15 cellular contexts compared by ENCODE assay signal in genomic region chr14:22587247-22587646, GRCh38. TPM values are rescaled to one million over a fixed set of nuclear protein-coding genes. Genes with fewer than 3 reads are reported as not detected.
A peak's percentile ranks its signal among the peaks of the same experiment; 100 is the strongest.
DNase-seq lines count a peak whose midpoint lies in the region; ATAC-seq, FAIRE-seq and TF ChIP-seq lines count a peak whose summit lies in the region.
"Had no signal": no experiment of that assay in that cellular context is flagged by ENCODE, and none has a peak within 500 bp of the region (broad histone marks: within the 10 kb centered on the region; RNA-seq: fewer than 3 reads in every experiment).

No MANE protein-coding gene starts in this region.

- intact Hi-C loops in Caco-2 (cut with micrococcal nuclease; ENCODE audit: unreplicated experiment): no loop called here
- intact Hi-C loops in GM12878 (cut with micrococcal nuclease; ENCODE audit: unreplicated experiment): loop anchor here (5.0 kb wide), 3 partner anchors 65 to 180 kb away; partner anchors contain the start of gene OXA1L

- H3K27ac ChIP-seq in KMS-11: peak overlapping the region; percentile 94; the same call in 1 of the 2 replicates
- H3K27ac ChIP-seq in GM12878 (ENCODE audit: control insufficient read depth, insufficient read depth): no peak overlapping the region
- no peak overlapping the region for H3K27ac ChIP-seq in neural progenitor cell
- H3K27ac ChIP-seq: HL-60 had no signal

- H3K27ac Mint-ChIP-seq in Caco-2 (ENCODE audit: unreplicated experiment) (peak overlapping the region; percentile 37), neural progenitor cell (no peak overlapping the region)

- H3F3A ChIP-seq in neural progenitor cell (ENCODE audit: low read depth): peaks cover 7% of the 10 kb centered on the region

- no peak for TF ChIP-seq POLR2A in GM12878 (IDR thresholded peaks at IDR 0.05; ENCODE audit: low read depth, low read length)

- BruUV-seq in Caco-2 (replicated peaks; lab: Mats Ljungman, UMichigan) (no TSS peak), GM12878 (replicated peaks; lab: Mats Ljungman, UMichigan) (no TSS peak)

- H3K27me3 Mint-ChIP-seq in Caco-2 (ENCODE audit: insufficient read depth, unreplicated experiment): no peaks in the 10 kb centered on the region
- peaks cover 2% of the 10 kb centered on the region for H3K27me3 Mint-ChIP-seq in neural progenitor cell (ENCODE audit: insufficient read depth, low read depth)

- ATAC-seq in GM12878: no peak
- no peak for ATAC-seq in GM21825 (IDR thresholded peaks at IDR 0.05; ENCODE audit: unreplicated experiment)
- no peak for ATAC-seq in GM21367 (IDR thresholded peaks at IDR 0.05; ENCODE audit: unreplicated experiment)
- ATAC-seq: esophagus mucosa had no signal

- H3K4me3 ChIP-seq in Caco-2 (ENCODE audit: low read depth, low read length) (no peak overlapping the region), KMS-11 (IDR thresholded peaks at IDR 0.05; ENCODE audit: insufficient read depth, low read depth, low read length) (no peak overlapping the region), GM12878 (peak overlapping the region; percentile 92), neural progenitor cell (no peak overlapping the region)

- WGBS in GM12878 (ENCODE audit: insufficient coverage, insufficient replicate concordance, low lambda C conversion rate, missing lambda C conversion rate): 82% methylated on average over 5 of the region's 5 CpGs

- H3K4me1 Mint-ChIP-seq in Caco-2 (ENCODE audit: low read depth, unreplicated experiment) (peaks cover 35% of the 10 kb centered on the region), neural progenitor cell (peaks cover 32% of the 10 kb centered on the region)

- peaks cover 52% of the 10 kb centered on the region for H3K79me2 ChIP-seq in KMS-11 (ENCODE audit: insufficient read depth, low read depth)
- H3K79me2 ChIP-seq in GM12878 (ENCODE audit: control insufficient read depth, insufficient read depth, low read length): peaks cover 57% of the 10 kb centered on the region
- peaks cover 67% of the 10 kb centered on the region for H3K79me2 ChIP-seq in neural progenitor cell (ENCODE audit: low read depth)

- H3K9ac ChIP-seq in KMS-11: no peak overlapping the region; the same call in 1 of the 2 replicates
- H3K9ac ChIP-seq in GM12878 (ENCODE audit: control insufficient read depth, insufficient read depth, low read length): peak overlapping the region; percentile 26; the same call in 1 of the 2 replicates
- no peak overlapping the region for H3K9ac ChIP-seq in neural progenitor cell

- peaks cover 36% of the 10 kb centered on the region for H3K36me3 Mint-ChIP-seq in Caco-2 (ENCODE audit: insufficient read depth, unreplicated experiment)
- H3K36me3 Mint-ChIP-seq in neural progenitor cell: peaks cover 9% of the 10 kb centered on the region

- TF ChIP-seq CTCF in Caco-2 (IDR thresholded peaks at IDR 0.05; ENCODE audit: insufficient read depth in 1 of 2, low read depth in 1 of 2, low read length in 1 of 2, severe bottlenecking in 1 of 2, unreplicated experiment in 1 of 2): no peak
- no peak for TF ChIP-seq CTCF in KMS-11 (conservative IDR thresholded peaks at IDR 0.05; ENCODE audit: low read depth, low read length)
- TF ChIP-seq CTCF in GM12878 (IDR thresholded peaks at IDR 0.05 in 2 of 3, conservative IDR thresholded peaks at IDR 0.05 in 1 of 3; ENCODE audit: control insufficient read depth in 2 of 3, extremely low read depth in 1 of 3, insufficient read depth in 1 of 3, low read depth in 3 of 3, low read length in 3 of 3): no peak
- TF ChIP-seq CTCF in neural progenitor cell (IDR thresholded peaks at IDR 0.05): no peak

- H3K4me1 ChIP-seq in Caco-2: peaks cover 34% of the 10 kb centered on the region
- peaks cover 69% of the 10 kb centered on the region for H3K4me1 ChIP-seq in KMS-11 (ENCODE audit: low read depth, poor library complexity, severe bottlenecking)
- peaks cover 29% of the 10 kb centered on the region for H3K4me1 ChIP-seq in GM12878 (ENCODE audit: control insufficient read depth, insufficient read depth, low read length)
- peaks cover 5% of the 10 kb centered on the region for H3K4me1 ChIP-seq in neural progenitor cell

- H4K20me1 ChIP-seq in KMS-11 (ENCODE audit: insufficient read depth): no peaks in the 10 kb centered on the region
- no peaks in the 10 kb centered on the region for H4K20me1 ChIP-seq in GM12878 (ENCODE audit: control insufficient read depth, insufficient read depth)
- peaks cover 21% of the 10 kb centered on the region for H4K20me1 ChIP-seq in neural progenitor cell (ENCODE audit: low read depth)

- no peak for TF ChIP-seq RAD21 in GM12878 (IDR thresholded peaks at IDR 0.05; ENCODE audit: insufficient read depth, low read depth, low read length)

- RAD21 ChIA-PET in GM12878 (lab: Charles Lee; ENCODE audit: unreplicated experiment): interaction anchor here (0.7 to 4.6 kb wide), 4 partner anchors 12 to 66 kb away, joined by 4 to 49 read pairs (median 23); partner anchors contain the start of gene ABHD4

- CTCF ChIA-PET in Caco-2 (lab: Charles Lee) (interaction anchor here (1.6 kb wide), 1 partner anchor 17 kb away, joined by 4 read pairs; no protein-coding TSS in a partner anchor), GM12878 (lab: Yijun Ruan, JAX) (interaction anchor here (1.3 to 6.4 kb wide), 4 partner anchors 12 to 209 kb away, joined by 3 to 58 read pairs (median 30); partner anchors contain the start of gene ABHD4)

- no peak for TF ChIP-seq EP300 in GM12878 (IDR thresholded peaks at IDR 0.05; ENCODE audit: borderline replicate concordance in 1 of 2, control insufficient read depth in 1 of 2, low read depth in 2 of 2, low read length in 2 of 2)

- POLR2A ChIA-PET in Caco-2 (lab: Charles Lee): no interaction called here
- POLR2A ChIA-PET in GM12878 (lab: Charles Lee): interaction anchor here (1.1 to 8.1 kb wide), 2 partner anchors 12 to 16 kb away, joined by 4 to 91 read pairs; partner anchors contain the start of gene ABHD4

- H3K36me3 ChIP-seq in Caco-2 (ENCODE audit: control insufficient read depth, insufficient read depth, low read length) (no peaks in the 10 kb centered on the region), KMS-11 (ENCODE audit: insufficient read depth) (no peaks in the 10 kb centered on the region), GM12878 (ENCODE audit: control insufficient read depth in 2 of 2, insufficient read depth in 2 of 2, low read length in 1 of 2) (peaks cover 0 to 14% of the 10 kb centered on the region in 2 experiments; a peak in 1 of 4 replicates), neural progenitor cell (no peaks in the 10 kb centered on the region)

- DNase-seq in Caco-2: no peak
- no peak for DNase-seq in GM12878 (ENCODE audit: low read depth, low spot score)
- no peak for DNase-seq in neural progenitor cell (ENCODE audit: low spot score)
- no peak for DNase-seq in NCI-H510A (lab: John Stamatoyannopoulos, UW)
- DNase-seq: DMS153, midbrain, NCI-H1092, SHP77 treated with DMSO at 0.1 percent for 48 hours had no signal

- H3K9me3 Mint-ChIP-seq in Caco-2 (ENCODE audit: unreplicated experiment) (no peaks in the 10 kb centered on the region), neural progenitor cell (no peaks in the 10 kb centered on the region)

- no peaks in the 10 kb centered on the region for H3K27me3 ChIP-seq in Caco-2 (replicated peaks; ENCODE audit: control insufficient read depth, insufficient read depth, low read length)
- H3K27me3 ChIP-seq in KMS-11 (ENCODE audit: insufficient read depth, low read depth): no peaks in the 10 kb centered on the region
- H3K27me3 ChIP-seq in GM12878 (replicated peaks in 1 of 2; ENCODE audit: control insufficient read depth in 2 of 2, insufficient read depth in 2 of 2, low read length in 1 of 2): no peaks in the 10 kb centered on the region
- H3K27me3 ChIP-seq in neural progenitor cell: no peaks in the 10 kb centered on the region

- in situ Hi-C loops in GM12878 (cut with MboI): no loop called here

- H3K4me2 ChIP-seq in KMS-11: peak overlapping the region; percentile 52
- H3K4me2 ChIP-seq in GM12878 (ENCODE audit: control insufficient read depth, insufficient read depth): peak overlapping the region; percentile 91
- peak overlapping the region; percentile 96 for H3K4me2 ChIP-seq in neural progenitor cell

- H3K4me3 Mint-ChIP-seq in Caco-2 (ENCODE audit: unreplicated experiment) (peak overlapping the region; percentile 93), neural progenitor cell (peak overlapping the region; percentile 60)

- FAIRE-seq in GM12878 (lab: Jason Lieb, UNC): no peak

- H2AFZ ChIP-seq in KMS-11 (ENCODE audit: low read depth) (no peak overlapping the region), GM12878 (ENCODE audit: control insufficient read depth, low read depth, low read length) (no peak overlapping the region), neural progenitor cell (replicated peaks) (no peak overlapping the region)

- SMC1A ChIA-PET in GM12878 (lab: Charles Lee; ENCODE audit: uncharacterized antibody, unreplicated experiment): interaction anchor here (1.4 to 7.0 kb wide), 3 partner anchors 12 to 17 kb away, joined by 4 to 72 read pairs (median 8); partner anchors contain the start of gene ABHD4

- H3K9me3 ChIP-seq in Caco-2: no peaks in the 10 kb centered on the region
- H3K9me3 ChIP-seq in GM12878 (replicated peaks; ENCODE audit: control insufficient read depth, insufficient read depth, low read length): no peaks in the 10 kb centered on the region
- no peaks in the 10 kb centered on the region for H3K9me3 ChIP-seq in neural progenitor cell (ENCODE audit: low read depth)

RNA-seq across cellular contexts. Expression of gene DAD1, which starts 1.8 kb away (rescaled TPM):
- total RNA-seq in Caco-2 (2022) (151 and 160 TPM in 2 replicates), GM12878 (2014; rRNA removed) (248 and 269 TPM in 2 replicates), GM12878 (2014; rRNA removed; fragmentation: Illumina TruSeq; extraction: Trizol) (210 and 218 TPM in 2 replicates), GM12878 (2021) (161 and 169 TPM in 2 replicates), neural progenitor cell (ENCODE audit: low replicate concordance) (166 and 185 TPM in 2 replicates)
- 77.8 and 78.3 TPM in 2 replicates for total RNA-seq in GM12878 (2013; cell fraction: nucleolus; rRNA removed)
- polyA plus RNA-seq in GM12878 (2011; ENCODE audit: low read depth): 154 TPM
- polyA plus RNA-seq in GM12878 (2011; rRNA removed) (302 and 306 TPM in 2 replicates), GM12878 (2014; fragmentation: Illumina TruSeq; extraction: Trizol) (306 and 315 TPM in 2 replicates), GM12878 (2014; fragmentation: Nextera tagmentation; extraction: Ambion mirVana) (100 to 1,000 TPM; 711 to 920 TPM), GM12878 (2014; rRNA removed) (294 and 324 TPM in 2 replicates), GM12878 (2016; fragmentation: Nextera tagmentation; extraction: Ambion mirVana) (100 to 1,000 TPM; 604 to 609 TPM)
- polyA plus RNA-seq in GM12878 (2011; cell fraction: cytosol; rRNA removed): 434 and 580 TPM in 2 replicates
- polyA plus RNA-seq in GM12878 (2011; cell fraction: nucleus; rRNA removed): 112 and 139 TPM in 2 replicates
- 237 and 253 TPM in 2 replicates for polyA plus RNA-seq in GM12878 (2012)
- polyA minus RNA-seq in GM12878 (2011; rRNA and poly(A)+ RNA removed): 104 and 162 TPM in 2 replicates
- polyA minus RNA-seq in GM12878 (2011; cell fraction: cytosol; rRNA and poly(A)+ RNA removed): 33.4 and 47.1 TPM in 2 replicates
- polyA minus RNA-seq in GM12878 (2011; cell fraction: nucleus; rRNA and poly(A)+ RNA removed): 42.2 and 59.7 TPM in 2 replicates

RNA-seq across cellular contexts. Expression of gene ABHD4, which starts 10.9 kb away (rescaled TPM):
- total RNA-seq in Caco-2 (2022) (64.5 and 73.5 TPM in 2 replicates), GM12878 (2014; rRNA removed) (4.7 and 5.6 TPM in 2 replicates), GM12878 (2014; rRNA removed; fragmentation: Illumina TruSeq; extraction: Trizol) (4.7 and 5.4 TPM in 2 replicates), GM12878 (2021) (10.2 and 15.1 TPM in 2 replicates), neural progenitor cell (ENCODE audit: low replicate concordance) (9.3 and 13.3 TPM in 2 replicates)
- total RNA-seq in GM12878 (2013; cell fraction: nucleolus; rRNA removed): 21.4 and 23.0 TPM in 2 replicates
- polyA plus RNA-seq in GM12878 (2011; ENCODE audit: low read depth): 10.5 TPM
- polyA plus RNA-seq in GM12878 (2011; rRNA removed) (17.4 and 28.7 TPM in 2 replicates), GM12878 (2014; fragmentation: Illumina TruSeq; extraction: Trizol) (10.6 and 12.9 TPM in 2 replicates), GM12878 (2014; fragmentation: Nextera tagmentation; extraction: Ambion mirVana) (1 to 10 TPM; 7.7 to 7.9 TPM), GM12878 (2014; rRNA removed) (10.5 and 11.5 TPM in 2 replicates), GM12878 (2016; fragmentation: Nextera tagmentation; extraction: Ambion mirVana) (10 to 100 TPM; 12.6 to 14.3 TPM)
- polyA plus RNA-seq in GM12878 (2011; cell fraction: cytosol; rRNA removed): 33.7 and 34.0 TPM in 2 replicates
- polyA plus RNA-seq in GM12878 (2011; cell fraction: nucleus; rRNA removed): 19.1 and 31.7 TPM in 2 replicates
- 10.8 and 15.4 TPM in 2 replicates for polyA plus RNA-seq in GM12878 (2012)
- 25.3 and 34.6 TPM in 2 replicates for polyA minus RNA-seq in GM12878 (2011; rRNA and poly(A)+ RNA removed)
- 6.5 and 7.5 TPM in 2 replicates for polyA minus RNA-seq in GM12878 (2011; cell fraction: cytosol; rRNA and poly(A)+ RNA removed)
- 11.6 and 12.0 TPM in 2 replicates for polyA minus RNA-seq in GM12878 (2011; cell fraction: nucleus; rRNA and poly(A)+ RNA removed)

RNA-seq across cellular contexts. Expression of gene OR6J1, which starts 56.9 kb away (rescaled TPM):
- total RNA-seq in Caco-2 (2022): 0.16 and 0.18 TPM in 2 replicates
- total RNA-seq in GM12878 (2013; cell fraction: nucleolus; rRNA removed): 0.10 TPM in 1 of 2 replicates, not detected in the other
- not detected in 2 replicates for total RNA-seq in GM12878 (2014; rRNA removed)
- total RNA-seq in GM12878 (2014; rRNA removed; fragmentation: Illumina TruSeq; extraction: Trizol): not detected in 2 replicates
- not detected in 2 replicates for total RNA-seq in GM12878 (2021)
- polyA plus RNA-seq in GM12878 (2011; ENCODE audit: low read depth): not detected
- polyA plus RNA-seq in GM12878 (2011; rRNA removed): not detected in 2 replicates
- not detected in 2 replicates for polyA plus RNA-seq in GM12878 (2011; cell fraction: cytosol; rRNA removed)
- 0.03 TPM in 1 of 2 replicates, not detected in the other for polyA plus RNA-seq in GM12878 (2011; cell fraction: nucleus; rRNA removed)
- not detected in 2 replicates for polyA plus RNA-seq in GM12878 (2012)
- not detected in 2 replicates for polyA plus RNA-seq in GM12878 (2014; fragmentation: Illumina TruSeq; extraction: Trizol)
- polyA plus RNA-seq in GM12878 (2014; fragmentation: Nextera tagmentation; extraction: Ambion mirVana): not detected
- polyA plus RNA-seq in GM12878 (2014; rRNA removed): not detected in 2 replicates
- polyA plus RNA-seq in GM12878 (2016; fragmentation: Nextera tagmentation; extraction: Ambion mirVana): not detected
- 0.10 TPM in 1 of 2 replicates, not detected in the other for polyA minus RNA-seq in GM12878 (2011; rRNA and poly(A)+ RNA removed)
- polyA minus RNA-seq in GM12878 (2011; cell fraction: cytosol; rRNA and poly(A)+ RNA removed): not detected in 2 replicates
- not detected in 2 replicates for polyA minus RNA-seq in GM12878 (2011; cell fraction: nucleus; rRNA and poly(A)+ RNA removed)
- total RNA-seq in neural progenitor cell (ENCODE audit: low replicate concordance): not detected in 2 replicates
- total RNA-seq: esophagus mucosa, NCI-H460, skeletal muscle tissue had no signal
